8 cellular contexts compared by ENCODE assay signal in the genomic region with DNA sequence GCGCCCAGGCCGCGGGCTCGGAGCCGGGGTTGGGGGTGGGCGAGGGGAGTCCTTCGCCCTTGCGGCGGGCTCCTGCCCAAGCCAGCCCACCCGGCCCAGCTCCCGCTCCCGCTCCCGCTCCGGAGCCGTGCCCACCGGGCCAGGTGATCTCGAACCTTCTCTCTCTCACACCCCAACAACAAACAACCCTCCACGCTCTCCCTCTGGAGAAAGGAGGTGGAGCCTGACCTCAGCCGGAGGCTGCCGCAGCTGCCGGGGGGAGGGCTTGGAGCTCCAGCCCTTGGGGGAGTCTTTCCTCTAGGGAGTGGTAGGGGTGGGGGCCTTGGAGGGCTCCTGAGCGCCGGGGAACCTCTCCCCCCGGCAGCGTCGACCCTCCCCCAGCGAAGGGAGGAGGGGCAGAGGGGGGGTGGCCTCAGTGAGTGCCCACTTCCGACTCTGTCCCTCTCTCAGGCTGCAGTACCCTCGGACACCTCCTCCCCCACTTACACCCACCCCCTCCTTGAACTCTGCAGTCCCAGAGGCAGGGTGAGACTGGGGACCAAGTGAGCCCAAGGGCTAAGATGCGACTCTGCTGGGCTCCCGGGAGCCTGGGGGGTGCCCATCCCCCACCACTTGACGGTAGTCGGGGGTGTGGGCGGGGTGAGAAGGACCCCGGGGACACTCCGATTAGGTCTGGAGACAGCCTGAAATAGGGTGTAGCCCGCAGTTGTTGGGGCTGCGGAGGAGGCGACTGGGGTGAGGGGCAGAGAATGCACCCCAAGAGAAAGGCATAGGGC. TPM values are rescaled to one million over a fixed set of nuclear protein-coding genes. Genes with fewer than 3 reads are reported as not detected.
DNase-seq lines count a peak whose midpoint lies in the region; ATAC-seq lines count a peak whose summit lies in the region.

No MANE protein-coding gene starts in this region.

- peaks cover 81% of the 10 kb centered on the region for H3K27me3 Mint-ChIP-seq in T-helper 1 cell treated with Interleukin-12 subunit alpha and Interleukin-12 subunit beta and Interleukin-4 antibody, amounts not matched to agents 30 μg/mL and 1 μg/mL, for 36 hours (ENCODE audit: low read depth)
- peaks cover 54% of the 10 kb centered on the region for H3K27me3 Mint-ChIP-seq in activated CD8-positive, alpha-beta T cell treated with anti-CD3 and anti-CD28 coated beads, Interleukin-2, amount 10 ng/mL, durations not matched to agents 7 days and 5 days (ENCODE audit: low read depth)
- peaks cover 64% of the 10 kb centered on the region for H3K27me3 Mint-ChIP-seq in stimulated activated naive CD8-positive, alpha-beta T cell treated with anti-CD3 and anti-CD28 coated beads, Interleukin-15, amount 100 ng/mL, for 72 hours

- POLR2A ChIA-PET in activated CD8-positive, alpha-beta T cell treated with anti-CD3 and anti-CD28 coated beads, Interleukin-2, amount 10 ng/mL, durations not matched to agents 7 days and 5 days (lab: Charles Lee): interaction anchor here (0.8 kb wide), 1 partner anchor 13 kb away, joined by 3 read pairs; no protein-coding TSS in a partner anchor

- no CpG with 5 or more reads among the region's 39 CpGs for WGBS in iPS DF 6.9 (ENCODE audit: insufficient coverage, insufficient read length)

- H3K9me3 Mint-ChIP-seq in T-helper 1 cell treated with Interleukin-12 subunit alpha and Interleukin-12 subunit beta and Interleukin-4 antibody, amounts not matched to agents 30 μg/mL and 1 μg/mL, for 36 hours: no peaks in the 10 kb centered on the region
- no peaks in the 10 kb centered on the region for H3K9me3 Mint-ChIP-seq in activated CD8-positive, alpha-beta T cell treated with anti-CD3 and anti-CD28 coated beads, Interleukin-2, amount 10 ng/mL, durations not matched to agents 7 days and 5 days (ENCODE audit: insufficient read depth)
- H3K9me3 Mint-ChIP-seq in stimulated activated naive CD8-positive, alpha-beta T cell treated with anti-CD3 and anti-CD28 coated beads, Interleukin-15, amount 100 ng/mL, for 72 hours: no peaks in the 10 kb centered on the region

- H3K4me1 Mint-ChIP-seq in T-helper 1 cell treated with Interleukin-12 subunit alpha and Interleukin-12 subunit beta and Interleukin-4 antibody, amounts not matched to agents 30 μg/mL and 1 μg/mL, for 36 hours (ENCODE audit: low read depth): peaks cover 11% of the 10 kb centered on the region
- peaks cover 26% of the 10 kb centered on the region for H3K4me1 Mint-ChIP-seq in activated CD8-positive, alpha-beta T cell treated with anti-CD3 and anti-CD28 coated beads, Interleukin-2, amount 10 ng/mL, durations not matched to agents 7 days and 5 days (ENCODE audit: low read depth)
- peaks cover 53% of the 10 kb centered on the region for H3K4me1 Mint-ChIP-seq in stimulated activated naive CD8-positive, alpha-beta T cell treated with anti-CD3 and anti-CD28 coated beads, Interleukin-15, amount 100 ng/mL, for 72 hours

- H3K36me3 ChIP-seq in iPS DF 6.9 (ENCODE audit: control insufficient read depth, insufficient read depth, low read length): no peaks in the 10 kb centered on the region; the same call in 1 of the 2 replicates

- no peak for ATAC-seq in activated CD8-positive, alpha-beta T cell treated with anti-CD3 and anti-CD28 coated beads, Interleukin-2, amount 10 ng/mL, durations not matched to agents 7 days and 5 days
- no peak for ATAC-seq in stimulated activated naive CD8-positive, alpha-beta T cell treated with anti-CD3 and anti-CD28 coated beads, Interleukin-15, amount 100 ng/mL, for 72 hours
- no peak for ATAC-seq in HG03139 (IDR thresholded peaks at IDR 0.05; ENCODE audit: unreplicated experiment)
- ATAC-seq in GM19328 (IDR thresholded peaks at IDR 0.05; ENCODE audit: unreplicated experiment): no peak

- CTCF ChIA-PET in activated CD8-positive, alpha-beta T cell treated with anti-CD3 and anti-CD28 coated beads, Interleukin-2, amount 10 ng/mL, durations not matched to agents 7 days and 5 days (lab: Charles Lee): interaction anchor here (1.1 kb wide), 1 partner anchor 15 kb away, joined by 3 read pairs; no protein-coding TSS in a partner anchor

- no peak overlapping the region for H3K27ac ChIP-seq in iPS DF 6.9 (ENCODE audit: low read length)

- H3K4me1 ChIP-seq in iPS DF 6.9 (ENCODE audit: control insufficient read depth, insufficient read depth, low read length): peaks cover 16% of the 10 kb centered on the region

- H3K27ac Mint-ChIP-seq in T-helper 1 cell treated with Interleukin-12 subunit alpha and Interleukin-12 subunit beta and Interleukin-4 antibody, amounts not matched to agents 30 μg/mL and 1 μg/mL, for 36 hours: no peak overlapping the region
- no peak overlapping the region for H3K27ac Mint-ChIP-seq in activated CD8-positive, alpha-beta T cell treated with anti-CD3 and anti-CD28 coated beads, Interleukin-2, amount 10 ng/mL, durations not matched to agents 7 days and 5 days
- no peak overlapping the region for H3K27ac Mint-ChIP-seq in stimulated activated naive CD8-positive, alpha-beta T cell treated with anti-CD3 and anti-CD28 coated beads, Interleukin-15, amount 100 ng/mL, for 72 hours

- H3K36me3 Mint-ChIP-seq in T-helper 1 cell treated with Interleukin-12 subunit alpha and Interleukin-12 subunit beta and Interleukin-4 antibody, amounts not matched to agents 30 μg/mL and 1 μg/mL, for 36 hours (ENCODE audit: low read depth): peaks cover 1% of the 10 kb centered on the region
- no peaks in the 10 kb centered on the region for H3K36me3 Mint-ChIP-seq in activated CD8-positive, alpha-beta T cell treated with anti-CD3 and anti-CD28 coated beads, Interleukin-2, amount 10 ng/mL, durations not matched to agents 7 days and 5 days (ENCODE audit: low read depth)

- peak overlapping the region; percentile 35 for H3K4me3 Mint-ChIP-seq in T-helper 1 cell treated with Interleukin-12 subunit alpha and Interleukin-12 subunit beta and Interleukin-4 antibody, amounts not matched to agents 30 μg/mL and 1 μg/mL, for 36 hours
- H3K4me3 Mint-ChIP-seq in activated CD8-positive, alpha-beta T cell treated with anti-CD3 and anti-CD28 coated beads, Interleukin-2, amount 10 ng/mL, durations not matched to agents 7 days and 5 days: peak overlapping the region; percentile 25
- peak overlapping the region; percentile 73 to 82 for H3K4me3 Mint-ChIP-seq in stimulated activated naive CD8-positive, alpha-beta T cell treated with anti-CD3 and anti-CD28 coated beads, Interleukin-15, amount 100 ng/mL, for 72 hours

- peak overlapping the region; percentile 55 for H3K4me3 ChIP-seq in iPS DF 6.9 (ENCODE audit: low read length)

- H3K9me3 ChIP-seq in iPS DF 6.9 (ENCODE audit: control insufficient read depth, insufficient read depth, low read length): no peaks in the 10 kb centered on the region

- H3K27me3 ChIP-seq in iPS DF 6.9 (ENCODE audit: control insufficient read depth, insufficient read depth, low read length): no peaks in the 10 kb centered on the region; the same call in 1 of the 2 replicates

- DNase-seq in T-helper 1 cell: no peak
- no peak for DNase-seq in activated CD8-positive, alpha-beta T cell treated with anti-CD3 and anti-CD28 coated beads, Interleukin-2, amount 10 ng/mL, durations not matched to agents 7 days and 5 days
- DNase-seq in iPS DF 6.9 (ENCODE audit: low read depth, low spot score): no peak
- DNase-seq in stimulated activated naive CD8-positive, alpha-beta T cell treated with anti-CD3 and anti-CD28 coated beads, Interleukin-15, amount 100 ng/mL, for 72 hours: peak in 1 of 2 donors; percentile 19
- no peak for DNase-seq in NCI-H1048 (lab: John Stamatoyannopoulos, UW)

RNA-seq across cellular contexts. Expression of a gene that starts 4.4 kb away (rescaled TPM):
- 10 to 100 TPM; 25.7 to 26.3 TPM for total RNA-seq in activated CD8-positive, alpha-beta T cell treated with anti-CD3 and anti-CD28 coated beads, Interleukin-2, amount 10 ng/mL, durations not matched to agents 7 days and 5 days

RNA-seq across cellular contexts. Expression of a gene that starts 30.7 kb away (rescaled TPM):
- 10 to 100 TPM; 77.7 to 79.9 TPM for total RNA-seq in activated CD8-positive, alpha-beta T cell treated with anti-CD3 and anti-CD28 coated beads, Interleukin-2, amount 10 ng/mL, durations not matched to agents 7 days and 5 days

RNA-seq across cellular contexts. Expression of a gene that starts 34.5 kb away (rescaled TPM):
- total RNA-seq in activated CD8-positive, alpha-beta T cell treated with anti-CD3 and anti-CD28 coated beads, Interleukin-2, amount 10 ng/mL, durations not matched to agents 7 days and 5 days: 10 to 100 TPM; 12.1 to 12.6 TPM

RNA-seq across cellular contexts. Expression of a gene that starts 53.8 kb away (rescaled TPM):
- total RNA-seq in activated CD8-positive, alpha-beta T cell treated with anti-CD3 and anti-CD28 coated beads, Interleukin-2, amount 10 ng/mL, durations not matched to agents 7 days and 5 days: 10 to 100 TPM; 71.1 to 74.1 TPM

Comparison
In these comparisons a context has a peak if more than half of its experiments do, and no peak if none do; other contexts are left out.
1. H3K4me3 Mint-ChIP-seq: peak in every context shown above with its lines; median percentile 78 in stimulated activated naive CD8-positive, alpha-beta T cell treated with anti-CD3 and anti-CD28 coated beads, Interleukin-15, amount 100 ng/mL, for 72 hours; 35 in T-helper 1 cell treated with Interleukin-12 subunit alpha and Interleukin-12 subunit beta and Interleukin-4 antibody, amounts not matched to agents 30 μg/mL and 1 μg/mL, for 36 hours; 25 in activated CD8-positive, alpha-beta T cell treated with anti-CD3 and anti-CD28 coated beads, Interleukin-2, amount 10 ng/mL, durations not matched to agents 7 days and 5 days.